26 cellular contexts compared by ENCODE assay signal in genomic region chr20:63208346-63208924, GRCh38. TPM values are rescaled to one million over a fixed set of nuclear protein-coding genes. Genes with fewer than 3 reads are reported as not detected.
A peak's percentile ranks its signal among the peaks of the same experiment; 100 is the strongest.
DNase-seq lines count a peak whose midpoint lies in the region; ATAC-seq and TF ChIP-seq lines count a peak whose summit lies in the region.
"Had no signal": no experiment of that assay in that cellular context is flagged by ENCODE, and none has a peak within 500 bp of the region (broad histone marks: within the 10 kb centered on the region; RNA-seq: fewer than 3 reads in every experiment).

No MANE protein-coding gene starts in this region.

- ATAC-seq in Right ventricle myocardium inferior: peak; percentile 28
- ATAC-seq in stimulated activated effector memory CD8-positive, alpha-beta T cell treated with anti-CD3 and anti-CD28 coated beads, Interleukin-12 subunit alpha, Interleukin-12 subunit beta, amount 100 ng/mL, for 72 hours: no peak
- ATAC-seq: activated CD8-positive, alpha-beta T cell treated with anti-CD3 and anti-CD28 coated beads for 36 hours; natural killer cell treated with Interleukin-12 subunit alpha and Interleukin-12 subunit beta and Interleukin-15 and Interleukin-18, amount 100 ng/mL, for 72 hours; SK-N-SH treated with all-trans-retinoic acid at 6 μM for 48 hours; stimulated activated memory B cell treated with anti-CD40 and anti-IgM and Interleukin-4, amounts not matched to agents 10 μg/mL and 1 μg/mL and 100 μg/mL, for 72 hours had no signal

- H3K79me1 ChIP-seq in mesenchymal stem cell (replicated peaks; ENCODE audit: low read length, poor library complexity, severe bottlenecking): peaks cover 18% of the 10 kb centered on the region

- no peak overlapping the region for H2BK12ac ChIP-seq in mesenchymal stem cell (ENCODE audit: low read length in 2 of 2)

- H3K27ac ChIP-seq in left ventricle myocardium inferior (replicated peaks) (no peak overlapping the region), mesenchymal stem cell (ENCODE audit: low read length, poor library complexity, severe bottlenecking) (no peak overlapping the region), vagina (no peak overlapping the region)
- H3K27ac ChIP-seq: pancreas, testis had no signal

- H3K36me3 Mint-ChIP-seq in stimulated activated effector memory CD8-positive, alpha-beta T cell treated with anti-CD3 and anti-CD28 coated beads, Interleukin-12 subunit alpha, Interleukin-12 subunit beta, amount 100 ng/mL, for 72 hours: peaks cover 99% of the 10 kb centered on the region

- no peak overlapping the region for H3K4me3 ChIP-seq in left ventricle myocardium inferior
- H3K4me3 ChIP-seq in mesenchymal stem cell (ENCODE audit: insufficient read depth in 1 of 2, low read depth in 1 of 2, low read length in 2 of 2): no peak overlapping the region
- H3K4me3 ChIP-seq in vagina: no peak overlapping the region
- H3K4me3 ChIP-seq: pancreas, testis had no signal

- TF ChIP-seq CTCF in left ventricle myocardium inferior (IDR thresholded peaks at IDR 0.05; ENCODE audit: borderline replicate concordance) (no peak), vagina (IDR thresholded peaks at IDR 0.05) (no peak)

- H4K8ac ChIP-seq in mesenchymal stem cell (ENCODE audit: low read length): no peak overlapping the region

- TF ChIP-seq POLR2A in vagina (IDR thresholded peaks at IDR 0.05): no peak

- no peak overlapping the region for H2AFZ ChIP-seq in mesenchymal stem cell (ENCODE audit: low read depth, low read length)

- no peak overlapping the region for H3K4me3 Mint-ChIP-seq in stimulated activated effector memory CD8-positive, alpha-beta T cell treated with anti-CD3 and anti-CD28 coated beads, Interleukin-12 subunit alpha, Interleukin-12 subunit beta, amount 100 ng/mL, for 72 hours
- H3K4me3 Mint-ChIP-seq: activated CD8-positive, alpha-beta T cell treated with anti-CD3 and anti-CD28 coated beads for 36 hours; natural killer cell treated with Interleukin-12 subunit alpha and Interleukin-12 subunit beta and Interleukin-15 and Interleukin-18, amount 100 ng/mL, for 72 hours; stimulated activated memory B cell treated with anti-CD40 and anti-IgM and Interleukin-4, amounts not matched to agents 10 μg/mL and 1 μg/mL and 100 μg/mL, for 72 hours had no signal

- no peak overlapping the region for H3K4me2 ChIP-seq in mesenchymal stem cell (ENCODE audit: low read length, poor library complexity, severe bottlenecking)

- no peak overlapping the region for H2BK120ac ChIP-seq in mesenchymal stem cell (ENCODE audit: low read depth, low read length)

- H3K27ac Mint-ChIP-seq in stimulated activated effector memory CD8-positive, alpha-beta T cell treated with anti-CD3 and anti-CD28 coated beads, Interleukin-12 subunit alpha, Interleukin-12 subunit beta, amount 100 ng/mL, for 72 hours: peak overlapping the region; percentile 58
- H3K27ac Mint-ChIP-seq: activated CD8-positive, alpha-beta T cell treated with anti-CD3 and anti-CD28 coated beads for 36 hours; stimulated activated memory B cell treated with anti-CD40 and anti-IgM and Interleukin-4, amounts not matched to agents 10 μg/mL and 1 μg/mL and 100 μg/mL, for 72 hours had no signal

- H2AK5ac ChIP-seq in mesenchymal stem cell (ENCODE audit: low read length, severe bottlenecking): no peak overlapping the region

- no peak overlapping the region for H3K4ac ChIP-seq in mesenchymal stem cell (ENCODE audit: low read depth in 1 of 2, low read length in 2 of 2)

- no peak overlapping the region for H2BK15ac ChIP-seq in mesenchymal stem cell (ENCODE audit: low read depth, poor library complexity, severe bottlenecking)

- H3K27me3 ChIP-seq in left ventricle myocardium inferior (ENCODE audit: low read depth) (no peaks in the 10 kb centered on the region), mesenchymal stem cell (ENCODE audit: control insufficient read depth in 1 of 2, insufficient read depth in 1 of 2, low read length in 2 of 2) (no peaks in the 10 kb centered on the region), vagina (no peaks in the 10 kb centered on the region)
- H3K27me3 ChIP-seq: pancreas, testis had no signal

- H3K4me1 ChIP-seq in left ventricle myocardium inferior (peaks cover 56% of the 10 kb centered on the region), mesenchymal stem cell (ENCODE audit: control insufficient read depth, insufficient read depth, low read depth, low read length) (peaks cover 37% of the 10 kb centered on the region), vagina (peaks cover 31% of the 10 kb centered on the region)

- H3K36me3 ChIP-seq in left ventricle myocardium inferior: peaks cover 87% of the 10 kb centered on the region
- H3K36me3 ChIP-seq in mesenchymal stem cell (ENCODE audit: control insufficient read depth in 1 of 2, insufficient read depth in 2 of 2, low read depth in 1 of 2, low read length in 2 of 2): peaks cover 68 to 85% of the 10 kb centered on the region in 2 experiments
- peaks cover 0 to 42% of the 10 kb centered on the region in 2 donors for H3K36me3 ChIP-seq in vagina

- peaks cover 57% of the 10 kb centered on the region for H3K4me1 Mint-ChIP-seq in stimulated activated effector memory CD8-positive, alpha-beta T cell treated with anti-CD3 and anti-CD28 coated beads, Interleukin-12 subunit alpha, Interleukin-12 subunit beta, amount 100 ng/mL, for 72 hours

- peak overlapping the region; percentile 26 for H3K9ac ChIP-seq in mesenchymal stem cell (ENCODE audit: low read length)

- no peak overlapping the region for H4K91ac ChIP-seq in mesenchymal stem cell (ENCODE audit: low read length)

- H3K9me3 ChIP-seq in left ventricle myocardium inferior (replicated peaks) (no peaks in the 10 kb centered on the region), mesenchymal stem cell (ENCODE audit: control insufficient read depth, low read length) (no peaks in the 10 kb centered on the region), vagina (no peaks in the 10 kb centered on the region)
- H3K9me3 ChIP-seq: pancreas, testis had no signal

- no peak overlapping the region for H3K23ac ChIP-seq in mesenchymal stem cell (ENCODE audit: low read length in 2 of 2)

- no peaks in the 10 kb centered on the region for H3K9me3 Mint-ChIP-seq in stimulated activated effector memory CD8-positive, alpha-beta T cell treated with anti-CD3 and anti-CD28 coated beads, Interleukin-12 subunit alpha, Interleukin-12 subunit beta, amount 100 ng/mL, for 72 hours
- H3K9me3 Mint-ChIP-seq: activated CD8-positive, alpha-beta T cell treated with anti-CD3 and anti-CD28 coated beads for 36 hours; natural killer cell treated with Interleukin-12 subunit alpha and Interleukin-12 subunit beta and Interleukin-15 and Interleukin-18, amount 100 ng/mL, for 72 hours; stimulated activated memory B cell treated with anti-CD40 and anti-IgM and Interleukin-4, amounts not matched to agents 10 μg/mL and 1 μg/mL and 100 μg/mL, for 72 hours had no signal

- H2BK5ac ChIP-seq in mesenchymal stem cell (ENCODE audit: low read depth, low read length, poor library complexity, severe bottlenecking): no peak overlapping the region

- intact Hi-C loops in Right ventricle myocardium inferior (cut with DNase I): no loop called here
- intact Hi-C loops in left ventricle myocardium inferior (cut with micrococcal nuclease): no loop called here
- intact Hi-C loops in vagina (cut with DNase I): no loop called here

- DNase-seq in Right ventricle myocardium inferior (ENCODE audit: missing footprints) (no peak), left ventricle myocardium inferior (no peak), NCI-H2227 (lab: John Stamatoyannopoulos, UW; ENCODE audit: unreplicated experiment) (peak; percentile 56), mesenchymal stem cell (no peak), vagina (ENCODE audit: extremely low spot score in 2 of 2) (no peak), KG1 (lab: John Stamatoyannopoulos, UW) (no peak), DMS114 treated with DMSO at 0.1 percent for 48 hours (lab: John Stamatoyannopoulos, UW; ENCODE audit: unreplicated experiment) (no peak)
- DNase-seq in stimulated activated effector memory CD8-positive, alpha-beta T cell treated with anti-CD3 and anti-CD28 coated beads, Interleukin-12 subunit alpha, Interleukin-12 subunit beta, amount 100 ng/mL, for 72 hours (ENCODE audit: low spot score in 2 of 2): no peak
- DNase-seq: activated CD8-positive, alpha-beta T cell treated with anti-CD3 and anti-CD28 coated beads for 36 hours; activated gamma-delta T cell treated with Interleukin-2 at 50 U/mL for 16 hours; DMS53; effector CD4-positive, alpha-beta T cell; GOT3; NCI-H1105 treated with DMSO at 0.1 percent for 48 hours; NCI-H1930; NCI-H69; retina; stimulated activated CD4-positive, alpha-beta T cell treated with anti-CD3 and anti-CD28 coated beads, Interleukin-4, amount 100 ng/mL, for 1 hour; T-helper 2 cell; testis had no signal

- H3K18ac ChIP-seq in mesenchymal stem cell (ENCODE audit: low read depth in 1 of 2, low read length in 2 of 2): no peak overlapping the region

- H3K14ac ChIP-seq in mesenchymal stem cell (ENCODE audit: low read length in 2 of 2): no peak overlapping the region

- WGBS in mesenchymal stem cell: 95% methylated on average over 7 of the region's 7 CpGs

RNA-seq across cellular contexts. Expression of gene YTHDF1, which starts 7.5 kb away (rescaled TPM):
- total RNA-seq in Right ventricle myocardium inferior: 22.9 TPM
- total RNA-seq in left ventricle myocardium inferior: 22.2 TPM
- polyA plus RNA-seq in mesenchymal stem cell (2013, experiment 1 of 2): 32.3 TPM
- 32.4 TPM for polyA plus RNA-seq in mesenchymal stem cell (2013, experiment 2 of 2)
- 27.7 TPM for total RNA-seq in vagina

RNA-seq across cellular contexts. Expression of gene BIRC7, which starts 27.3 kb away (rescaled TPM):
- total RNA-seq in Right ventricle myocardium inferior (not detected), left ventricle myocardium inferior (0.27 TPM), vagina (2.7 TPM)
- polyA plus RNA-seq in mesenchymal stem cell (2013, experiment 1 of 2): 1.6 TPM
- polyA plus RNA-seq in mesenchymal stem cell (2013, experiment 2 of 2): 1.5 TPM
- total RNA-seq: natural killer cell treated with Interleukin-12 subunit alpha and Interleukin-12 subunit beta and Interleukin-15 and Interleukin-18, amount 100 ng/mL, for 72 hours; pancreas; RPMI7951 had no signal
- polyA plus RNA-seq: liver had no signal

RNA-seq across cellular contexts. Expression of gene NKAIN4, which starts 45.8 kb away (rescaled TPM):
- total RNA-seq in Right ventricle myocardium inferior: not detected
- total RNA-seq in left ventricle myocardium inferior: not detected
- 0.10 TPM for polyA plus RNA-seq in mesenchymal stem cell (2013, experiment 1 of 2)
- not detected for polyA plus RNA-seq in mesenchymal stem cell (2013, experiment 2 of 2)
- total RNA-seq in vagina: not detected
- total RNA-seq: activated CD8-positive, alpha-beta T cell treated with anti-CD3 and anti-CD28 coated beads for 36 hours; natural killer cell treated with Interleukin-12 subunit alpha and Interleukin-12 subunit beta and Interleukin-15 and Interleukin-18, amount 100 ng/mL, for 72 hours; pancreas; RPMI7951 had no signal
- polyA plus RNA-seq: liver had no signal
